12 cellular contexts compared by ENCODE assay signal in genomic region chr17:77209330-77209748, GRCh38.
DNase-seq lines count a peak whose midpoint lies in the region; ATAC-seq and TF ChIP-seq lines count a peak whose summit lies in the region.
"Had no signal": no experiment of that assay in that cellular context is flagged by ENCODE, and none has a peak within 500 bp of the region (broad histone marks: within the 10 kb centered on the region; RNA-seq: fewer than 3 reads in every experiment).

No MANE protein-coding gene starts in this region.

- TF ChIP-seq CTCF in A673 (conservative IDR thresholded peaks at IDR 0.05; ENCODE audit: low read depth, low read length) (no peak), CD14-positive monocyte (IDR thresholded peaks at IDR 0.05) (no peak)

- CTCF ChIA-PET in A673 (lab: Charles Lee), result interaction anchor here (0.6 kb wide), 1 partner anchor 28 kb away, joined by 3 read pairs; no protein-coding TSS in a partner anchor

- no peaks in the 10 kb centered on the region for H3K9me3 Mint-ChIP-seq in CD14-positive monocyte
- H3K9me3 Mint-ChIP-seq: T-helper 1 cell treated with Interleukin-12 subunit alpha and Interleukin-12 subunit beta and Interleukin-4 antibody, amounts not matched to agents 30 μg/mL and 1 μg/mL, for 36 hours had no signal

- no peak for ATAC-seq in HG03039 (IDR thresholded peaks at IDR 0.05; ENCODE audit: unreplicated experiment)

- no peak overlapping the region for H3K4me3 Mint-ChIP-seq in CD14-positive monocyte
- H3K4me3 Mint-ChIP-seq: T-helper 1 cell treated with Interleukin-12 subunit alpha and Interleukin-12 subunit beta and Interleukin-4 antibody, amounts not matched to agents 30 μg/mL and 1 μg/mL, for 36 hours had no signal

- no peaks in the 10 kb centered on the region for H3K27me3 ChIP-seq in A673 (replicated peaks; ENCODE audit: insufficient read depth, low read depth, low read length, poor library complexity)
- H3K27me3 ChIP-seq: Peyer's patch had no signal

- intact Hi-C loops in A673 (cut with micrococcal nuclease; ENCODE audit: unreplicated experiment) (no loop called here), CD14-positive monocyte (cut with micrococcal nuclease) (no loop called here)

- H3K36me3 Mint-ChIP-seq in CD14-positive monocyte, result peaks cover 100% of the 10 kb centered on the region in 2 donors

- peak overlapping the region; percentile 28 for H3K27ac ChIP-seq in A673 (ENCODE audit: low read depth, low read length, poor library complexity, severe bottlenecking)
- H3K27ac ChIP-seq in angular gyrus (ENCODE audit: low read depth, low read length), result peak overlapping the region; percentile 80
- H3K27ac ChIP-seq: Peyer's patch had no signal

- POLR2A ChIA-PET in A673 (lab: Charles Lee; ENCODE audit: low non-redundant PET), result no interaction called here

- DNase-seq in A673 (ENCODE audit: low spot score) (no peak), NCI-H2029 treated with DMSO at 0.1 percent for 48 hours (lab: John Stamatoyannopoulos, UW) (peak; percentile 88), pons (ENCODE audit: low spot score) (peak; percentile 74), CD14-positive monocyte (ENCODE audit: low spot score) (no peak), epidermal melanocyte (ENCODE audit: insufficient read length, low spot score) (no peak), NOMO-1 treated with dmso at 0.1 percent for 144 hours (lab: John Stamatoyannopoulos, UW; ENCODE audit: unreplicated experiment) (no peak)
- DNase-seq: activated CD4-positive, alpha-beta T cell treated with anti-CD3 and anti-CD28 coated beads for 48 hours; NCI-H187 had no signal

- peaks cover 38% of the 10 kb centered on the region for H3K4me1 ChIP-seq in A673 (ENCODE audit: insufficient read depth, low read length, poor library complexity, severe bottlenecking)

- no peak overlapping the region for H3K27ac Mint-ChIP-seq in CD14-positive monocyte
- H3K27ac Mint-ChIP-seq: T-helper 1 cell treated with Interleukin-12 subunit alpha and Interleukin-12 subunit beta and Interleukin-4 antibody, amounts not matched to agents 30 μg/mL and 1 μg/mL, for 36 hours had no signal

- peaks cover 0 to 2% (median 1%) of the 10 kb centered on the region in 3 donors for H3K27me3 Mint-ChIP-seq in CD14-positive monocyte (ENCODE audit: low read depth in 3 of 3)

- H3K4me3 ChIP-seq in A673 (ENCODE audit: low read depth, low read length, poor library complexity, severe bottlenecking), result no peak overlapping the region
- H3K4me3 ChIP-seq: Peyer's patch had no signal

- H3K36me3 ChIP-seq in A673 (ENCODE audit: insufficient read depth, low read length, poor library complexity, severe bottlenecking), result peaks cover 82% of the 10 kb centered on the region

- H3K4me1 Mint-ChIP-seq in CD14-positive monocyte, result peaks cover 33% of the 10 kb centered on the region

- H3K9me3 ChIP-seq in A673 (ENCODE audit: low read depth, low read length, poor library complexity, severe bottlenecking), result no peaks in the 10 kb centered on the region
- H3K9me3 ChIP-seq: Peyer's patch had no signal

- BruUV-seq in A673 (replicated peaks; lab: Mats Ljungman, UMichigan), result no TSS peak

Comparison
In these comparisons a context has a peak if more than half of its experiments do, and no peak if none do; other contexts are left out.
1. DNase-seq: peak in NCI-H2029 treated with DMSO at 0.1 percent for 48 hours (single experiment) and pons (single experiment); none in A673 (single experiment), CD14-positive monocyte (single experiment), epidermal melanocyte (single experiment) and NOMO-1 treated with dmso at 0.1 percent for 144 hours (single experiment).